ENCODE assay signal across 5 cellular contexts in the genomic region with DNA sequence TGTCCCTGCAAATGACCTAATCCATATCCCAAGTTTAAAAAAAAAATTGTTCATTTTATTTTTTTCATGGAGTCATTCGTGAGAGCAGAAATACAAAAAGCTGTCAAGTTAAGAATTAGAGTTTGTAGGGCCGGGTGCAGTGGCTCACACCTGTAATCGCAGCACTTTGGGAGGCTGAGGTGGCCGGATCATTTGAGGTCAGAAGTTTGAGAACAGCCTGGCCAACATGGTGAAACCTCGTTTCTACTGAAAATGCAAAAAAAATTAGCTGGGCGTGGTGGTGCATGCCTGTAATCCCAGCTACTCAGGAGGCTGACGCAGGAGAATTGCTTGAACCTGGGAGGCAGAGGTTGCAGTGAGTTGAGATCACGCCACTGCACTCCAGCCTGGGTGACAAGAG. TPM values are rescaled to one million over a fixed set of nuclear protein-coding genes. Genes with fewer than 3 reads are reported as not detected.
"Had no signal": no experiment of that assay in that cellular context is flagged by ENCODE, and none has a peak within 500 bp of the region (broad histone marks: within the 10 kb centered on the region; RNA-seq: fewer than 3 reads in every experiment).

No MANE protein-coding gene starts in this region.

RNA-seq across cellular contexts. Expression of a gene that starts 27.9 kb away (rescaled TPM):
- total RNA-seq: activated CD8-positive, alpha-beta memory T cell treated with anti-CD3 and anti-CD28 coated beads, Interleukin-2, amount 10 ng/mL, durations not matched to agents 7 days and 5 days; LHCN-M2; OCI-LY7; Right ventricle myocardium superior had no signal

RNA-seq across cellular contexts. Expression of a gene that starts 39.2 kb away (rescaled TPM):
- total RNA-seq: NCI-H460 had no signal
